8 cellular contexts compared by ENCODE assay signal in genomic region chr3:45690331-45691035, GRCh38. TPM values are rescaled to one million over a fixed set of nuclear protein-coding genes. Genes with fewer than 3 reads are reported as not detected.
DNase-seq lines count a peak whose midpoint lies in the region; ATAC-seq, FAIRE-seq and TF ChIP-seq lines count a peak whose summit lies in the region.

No MANE protein-coding gene starts in this region.

- no peak for TF ChIP-seq EP300 in A549 (IDR thresholded peaks at IDR 0.05)
- peak in 1 of 2 experiments; percentile 70; a peak in 1 of 4 replicates for TF ChIP-seq EP300 in SK-N-SH (IDR thresholded peaks at IDR 0.05; ENCODE audit: borderline replicate concordance in 1 of 2, low read depth in 1 of 2, low read length in 1 of 2)
- no peak for TF ChIP-seq EP300 in sigmoid colon (IDR thresholded peaks at IDR 0.05)

- POLR2A ChIA-PET in A549 (lab: Yijun Ruan, JAX) (no interaction called here), SK-N-SH (lab: Yijun Ruan, JAX) (no interaction called here)

- intact Hi-C loops in esophagus squamous epithelium (cut with DNase I) (no loop called here), sigmoid colon (cut with DNase I) (no loop called here)

- 19% methylated on average over 4 of the region's 4 CpGs for WGBS in A549 (ENCODE audit: missing lambda C conversion rate)
- WGBS in SK-N-SH (ENCODE audit: low lambda C conversion rate): 8% methylated on average over 4 of the region's 4 CpGs
- 7 to 15% methylated on average over 4 of the region's 4 CpGs for WGBS in esophagus squamous epithelium, 2 donors
- WGBS in sigmoid colon, 2 donors: 6% methylated on average over 4 of the region's 4 CpGs

- no peak overlapping the region; the same call in 1 of the 2 replicates for H2AFZ ChIP-seq in SK-N-SH (ENCODE audit: low read depth)

- peak overlapping the region; percentile 92 for H3K4me3 ChIP-seq in A549
- H3K4me3 ChIP-seq in HAP-1: peak overlapping the region; percentile 86
- H3K4me3 ChIP-seq in SK-N-SH (ENCODE audit: low read depth in 2 of 2, low read length in 1 of 2): peak overlapping the region; percentile 86 to 90
- H3K4me3 ChIP-seq in esophagus squamous epithelium: peak overlapping the region; percentile 78 to 85 (median 84)
- peak overlapping the region in 3 of 4 donors; percentile 76 to 86 (median 80) for H3K4me3 ChIP-seq in sigmoid colon

- H3K36me3 ChIP-seq in HAP-1 (replicated peaks) (peaks cover 5% of the 10 kb centered on the region), SK-N-SH (replicated peaks in 1 of 2; ENCODE audit: control insufficient read depth in 1 of 2, insufficient read depth in 2 of 2, low read length in 1 of 2) (peaks cover 8 to 19% of the 10 kb centered on the region in 2 experiments), esophagus squamous epithelium (peaks cover 0 to 11% (median 0%) of the 10 kb centered on the region in 3 donors), sigmoid colon (peaks cover 0 to 10% (median 0%) of the 10 kb centered on the region in 4 donors)

- TF ChIP-seq RAD21 in A549 (conservative IDR thresholded peaks at IDR 0.05 in 1 of 2, IDR thresholded peaks at IDR 0.05 in 1 of 2) (no peak), SK-N-SH (IDR thresholded peaks at IDR 0.05; ENCODE audit: low read length) (peak; percentile 30; the same call in 1 of the 2 replicates)

- DNase-seq in A549 (ENCODE audit: low read depth in 1 of 2, low spot score in 1 of 2): no peak
- DNase-seq in HAP-1 (ENCODE audit: low spot score in 2 of 2): peak; percentile 21 to 28
- peak; percentile 67 for DNase-seq in SK-N-SH
- no peak for DNase-seq in esophagus squamous epithelium (lab: John Stamatoyannopoulos, UW)
- no peak for DNase-seq in sigmoid colon
- DNase-seq in urothelium cell line (ENCODE audit: low spot score): no peak
- DNase-seq in glomerular visceral epithelial cell (ENCODE audit: extremely low spot score): no peak
- DNase-seq in NCI-H187 treated with DMSO at 0.1 percent for 48 hours (lab: John Stamatoyannopoulos, UW): no peak

- no peak for TF ChIP-seq CTCF in A549 (IDR thresholded peaks at IDR 0.05)
- no peak; the same call in 1 of the 2 replicates for TF ChIP-seq CTCF in SK-N-SH (IDR thresholded peaks at IDR 0.05)
- no peak for TF ChIP-seq CTCF in esophagus squamous epithelium (IDR thresholded peaks at IDR 0.05)
- TF ChIP-seq CTCF in sigmoid colon (IDR thresholded peaks at IDR 0.05): no peak

- peak overlapping the region; percentile 97 for H3K9ac ChIP-seq in SK-N-SH

- in situ Hi-C loops in HAP-1 (cut with MboI; ENCODE audit: low sequenced_read_pairs): no loop called here

- H3K4me2 ChIP-seq in A549 (peak overlapping the region; percentile 95), SK-N-SH (peak overlapping the region; percentile 87)

- H3F3A ChIP-seq in SK-N-SH (replicated peaks; ENCODE audit: insufficient read depth): peaks cover 24% of the 10 kb centered on the region

- TF ChIP-seq POLR2A in A549 (IDR thresholded peaks at IDR 0.05; ENCODE audit: low read length): no peak
- no peak for TF ChIP-seq POLR2A in esophagus squamous epithelium (IDR thresholded peaks at IDR 0.05)
- TF ChIP-seq POLR2A in sigmoid colon (IDR thresholded peaks at IDR 0.05): no peak

- H3K9me2 ChIP-seq in SK-N-SH: no peaks in the 10 kb centered on the region

- FAIRE-seq in A549 (lab: Jason Lieb, UNC) (no peak), urothelium cell line (lab: Jason Lieb, UNC) (no peak)

- no peak for ATAC-seq in A549

- no peaks in the 10 kb centered on the region for H3K9me3 ChIP-seq in A549
- no peaks in the 10 kb centered on the region for H3K9me3 ChIP-seq in HAP-1
- H3K9me3 ChIP-seq in SK-N-SH: no peaks in the 10 kb centered on the region
- H3K9me3 ChIP-seq in esophagus squamous epithelium: no peaks in the 10 kb centered on the region
- H3K9me3 ChIP-seq in sigmoid colon: no peaks in the 10 kb centered on the region

- H3K4me1 ChIP-seq in A549 (peaks cover 10% of the 10 kb centered on the region; the same call in 2 of the 3 replicates), HAP-1 (peaks cover 11% of the 10 kb centered on the region), SK-N-SH (ENCODE audit: control insufficient read depth in 1 of 2, insufficient read depth in 2 of 2, low read depth in 1 of 2, low read length in 1 of 2) (peaks cover 6 to 14% of the 10 kb centered on the region in 2 experiments; a peak in 2 of 4 replicates), esophagus squamous epithelium (peaks cover 21 to 72% (median 41%) of the 10 kb centered on the region in 3 donors), sigmoid colon (peaks cover 0 to 59% (median 47%) of the 10 kb centered on the region in 4 donors)

- H3K27ac ChIP-seq in A549 (peak overlapping the region; percentile 89 to 96), SK-N-SH (ENCODE audit: low read depth in 2 of 2, low read length in 1 of 2) (peak overlapping the region; percentile 90 to 94; a peak in 3 of 4 replicates), esophagus squamous epithelium (peak overlapping the region in 3 of 4 donors; percentile 92 to 95 (median 95)), sigmoid colon (peak overlapping the region; percentile 87 to 94 (median 92))

- CTCF ChIA-PET in A549 (lab: Yijun Ruan, JAX) (interaction anchor here (0.9 to 1.7 kb wide), 4 partner anchors 10 to 179 kb away, joined by 3 to 4 read pairs (median 3); no protein-coding TSS in a partner anchor), SK-N-SH (lab: Yijun Ruan, JAX) (interaction anchor here (0.9 to 2.8 kb wide), 8 partner anchors 23 to 179 kb away, joined by 3 to 11 read pairs (median 4); no protein-coding TSS in a partner anchor)

- H4K20me1 ChIP-seq in SK-N-SH (ENCODE audit: insufficient read depth): peaks cover 43% of the 10 kb centered on the region

- peaks cover 62% of the 10 kb centered on the region for H3K79me2 ChIP-seq in SK-N-SH (ENCODE audit: insufficient read depth)

- H3K27me3 ChIP-seq in HAP-1 (ENCODE audit: low read depth) (no peaks in the 10 kb centered on the region), SK-N-SH (ENCODE audit: insufficient read depth) (no peaks in the 10 kb centered on the region), esophagus squamous epithelium (no peaks in the 10 kb centered on the region), sigmoid colon (no peaks in the 10 kb centered on the region)

TF ChIP-seq in A549, 52 proteins besides CTCF, POLR2A, EP300 and RAD21 (continues in another document):
- TF ChIP-seq CHD2 (IDR thresholded peaks at IDR 0.05; ENCODE audit: low read length, partially characterized antibody): no peak
- no peak for TF ChIP-seq HMGXB4 (CRISPR knock-in tag; IDR thresholded peaks at IDR 0.05; ENCODE audit: borderline replicate concordance)
- TF ChIP-seq CHD4 (IDR thresholded peaks at IDR 0.05; ENCODE audit: borderline replicate concordance): no peak
- TF ChIP-seq EHMT2 (IDR thresholded peaks at IDR 0.05; ENCODE audit: low read depth): no peak
- no peak for TF ChIP-seq CBX8 (IDR thresholded peaks at IDR 0.05)
- TF ChIP-seq TFCP2L1 (CRISPR knock-in tag; IDR thresholded peaks at IDR 0.05): no peak

TF ChIP-seq in SK-N-SH, 30 proteins besides CTCF, POLR2A, EP300 and RAD21:
- TF ChIP-seq MXI1 (IDR thresholded peaks at IDR 0.05; ENCODE audit: low read depth, low read length) (peak; percentile 99), USF2 (IDR thresholded peaks at IDR 0.05; ENCODE audit: borderline replicate concordance, low read depth, low read length) (peak; percentile 19; the same call in 1 of the 2 replicates), RCOR1 (IDR thresholded peaks at IDR 0.05; ENCODE audit: low read length) (peak; percentile 79), JUND (IDR thresholded peaks at IDR 0.05) (no peak), NRF1 (IDR thresholded peaks at IDR 0.05; ENCODE audit: low read depth, low read length) (no peak), RFX5 (IDR thresholded peaks at IDR 0.05; ENCODE audit: low read length) (0 out of 2 replicates have a peak, but pooled peaks have one; percentile 7), CHD2 (IDR thresholded peaks at IDR 0.05; ENCODE audit: low read length, partially characterized antibody) (peak; percentile 76), USF1 (IDR thresholded peaks at IDR 0.05; ENCODE audit: borderline replicate concordance, low read depth) (peak; percentile 34; the same call in 1 of the 2 replicates), GATA2 (CRISPR knock-in tag; IDR thresholded peaks at IDR 0.05) (peak; percentile 91)

RNA-seq across cellular contexts. Expression of gene SACM1L, which starts 1.3 kb away (rescaled TPM):
- polyA plus RNA-seq in A549 (2011; rRNA removed) (24.8 and 27.8 TPM in 2 replicates), A549 (2017; fragmentation: RNase III; extraction: RNeasy Plus Mini Kit Qiagen cat#74134 plus additional on column Dnase treatment) (21.1 to 24.9 TPM (median 22.6 TPM) in 3 replicates), SK-N-SH (2012; rRNA removed) (11.2 and 16.7 TPM in 2 replicates), sigmoid colon (10 to 100 TPM; 21.6 to 36.3 (median 23.7) TPM)
- polyA plus RNA-seq in A549 (2012; cell fraction: cytosol; rRNA removed): 6.1 and 7.2 TPM in 2 replicates
- 5.5 and 8.3 TPM in 2 replicates for polyA plus RNA-seq in A549 (2012; cell fraction: nucleus; rRNA removed)
- 19.3 and 24.1 TPM in 2 replicates for polyA minus RNA-seq in A549 (2011; rRNA and poly(A)+ RNA removed)
- polyA plus RNA-seq in SK-N-SH (2012; cell fraction: cytosol; rRNA removed): 15.4 and 16.4 TPM in 2 replicates
- polyA plus RNA-seq in SK-N-SH (2012; cell fraction: nucleus; rRNA removed): 13.7 and 35.1 TPM in 2 replicates
- total RNA-seq in esophagus squamous epithelium (10 to 100 TPM; 22.7 to 42.2 (median 27.2) TPM), sigmoid colon (10 to 100 TPM; 38.5 to 44.6 (median 40.4) TPM)

Comparison
In these comparisons a context has a peak if more than half of its experiments do, and no peak if none do; other contexts are left out.
1. DNase-seq: peak in HAP-1 (2 of 2) and SK-N-SH (single experiment); none in A549 (0 of 2), esophagus squamous epithelium (single experiment), sigmoid colon (single experiment), urothelium cell line (single experiment), glomerular visceral epithelial cell (single experiment) and NCI-H187 treated with DMSO at 0.1 percent for 48 hours (single experiment).
2. Of the 12 proteins assayed by ChIP-seq in both A549 and SK-N-SH: peak only in A549: none; only in SK-N-SH: CHD2, RAD21, RCOR1, RFX5 and USF2; in both: none; in neither: 6; mixed calls (peak in some experiments, not most) for 1.
3. Peak in every context shown above with its lines, with median percentiles within 50 percentile points of each other: H3K27ac ChIP-seq and H3K4me3 ChIP-seq.